32 cellular contexts compared by ENCODE assay signal in genomic region chr5:137688248-137688840, GRCh38. TPM values are rescaled to one million over a fixed set of nuclear protein-coding genes. Genes with fewer than 3 reads are reported as not detected.
DNase-seq lines count a peak whose midpoint lies in the region; ATAC-seq and TF ChIP-seq lines count a peak whose summit lies in the region.
"Had no signal": no experiment of that assay in that cellular context is flagged by ENCODE, and none has a peak within 500 bp of the region (broad histone marks: within the 10 kb centered on the region; RNA-seq: fewer than 3 reads in every experiment).

No MANE protein-coding gene starts in this region.

- H3K27me3 Mint-ChIP-seq in endothelial cell (ENCODE audit: unreplicated experiment) = peaks cover 14% of the 10 kb centered on the region
- H3K27me3 Mint-ChIP-seq in CD4-positive, alpha-beta memory T cell = no peaks in the 10 kb centered on the region
- H3K27me3 Mint-ChIP-seq: activated naive CD8-positive, alpha-beta T cell; stimulated activated naive CD8-positive, alpha-beta T cell treated with anti-CD3 and anti-CD28 coated beads, Interleukin-15, amount 100 ng/mL, for 72 hours had no signal

- H3K4me1 Mint-ChIP-seq in endothelial cell (ENCODE audit: unreplicated experiment) = peaks cover 57% of the 10 kb centered on the region
- H3K4me1 Mint-ChIP-seq in CD4-positive, alpha-beta memory T cell = peaks cover 6 to 11% (median 8%) of the 10 kb centered on the region in 4 donors
- H3K4me1 Mint-ChIP-seq: neural progenitor cell had no signal

- no peak overlapping the region for H3K4me3 ChIP-seq in osteoblast (ENCODE audit: insufficient read depth, low read length)
- no peak overlapping the region for H3K4me3 ChIP-seq in CD4-positive, alpha-beta memory T cell (ENCODE audit: low read length in 2 of 2)
- H3K4me3 ChIP-seq: colonic mucosa, neural progenitor cell, Peyer's patch, spleen, vagina had no signal

- POLR2A ChIA-PET in CD4-positive, alpha-beta memory T cell (lab: Charles Lee; ENCODE audit: partially characterized antibody) = no interaction called here

- H3K27ac Mint-ChIP-seq in endothelial cell (ENCODE audit: unreplicated experiment) = peak overlapping the region; percentile 81
- H3K27ac Mint-ChIP-seq in CD4-positive, alpha-beta memory T cell = no peak overlapping the region
- H3K27ac Mint-ChIP-seq: activated CD8-positive, alpha-beta T cell treated with anti-CD3 and anti-CD28 coated beads, Interleukin-2, amount 10 ng/mL, durations not matched to agents 7 days and 5 days; activated naive CD8-positive, alpha-beta T cell; activated T-helper 2 cell treated with anti-CD3 and anti-CD28 coated beads, Interferon-gamma antibody, Interleukin-2, Interleukin-4, amounts not matched to agents 10 μg/mL and 5 μg/mL and 100 μg/mL, durations not matched to agents 14 hours and 24 hours and 36 hours; neural progenitor cell; stimulated activated naive CD8-positive, alpha-beta T cell treated with anti-CD3 and anti-CD28 coated beads, Interleukin-15, amount 100 ng/mL, for 72 hours; T-helper 2 cell treated with Interferon-gamma antibody and Interleukin-4, amounts not matched to agents 5 μg/mL and 100 μg/mL, for 36 hours had no signal

- ATAC-seq in GM19395 (IDR thresholded peaks at IDR 0.05; ENCODE audit: unreplicated experiment) = no peak
- ATAC-seq: activated CD8-positive, alpha-beta T cell treated with anti-CD3 and anti-CD28 coated beads, Interleukin-2, amount 10 ng/mL, durations not matched to agents 7 days and 5 days; left lobe of liver; stimulated activated naive CD8-positive, alpha-beta T cell treated with anti-CD3 and anti-CD28 coated beads, Interleukin-15, amount 100 ng/mL, for 72 hours had no signal

- H3K36me3 Mint-ChIP-seq in endothelial cell (ENCODE audit: low read depth, unreplicated experiment) = peaks cover 65% of the 10 kb centered on the region
- peaks cover 39 to 54% of the 10 kb centered on the region in 2 donors for H3K36me3 Mint-ChIP-seq in CD4-positive, alpha-beta memory T cell

- TF ChIP-seq CTCF in endothelial cell (IDR thresholded peaks at IDR 0.05; ENCODE audit: unreplicated experiment) (no peak), osteoblast (IDR thresholded peaks at IDR 0.05; ENCODE audit: extremely low read depth, low read depth, low read length) (no peak), GM10266 (IDR thresholded peaks at IDR 0.05; ENCODE audit: control insufficient read depth, insufficient read depth, low read depth, missing control alignments) (no peak)

- peak; percentile 20 for DNase-seq in DMS 273 treated with DMSO at 0.1 percent for 48 hours (lab: John Stamatoyannopoulos, UW)
- peak; percentile 11 for DNase-seq in LHCN-M2 (ENCODE audit: low read depth)
- DNase-seq in endothelial cell (ENCODE audit: low spot score) = no peak
- DNase-seq in osteoblast (ENCODE audit: insufficient read length, low spot score, missing footprints) = peak; percentile 30
- DNase-seq in CD4-positive, alpha-beta memory T cell = no peak
- no peak for DNase-seq in GM10266 (ENCODE audit: extremely low spot score)
- no peak for DNase-seq in NAMALWA (ENCODE audit: low spot score)
- DNase-seq: activated CD4-positive, alpha-beta T cell treated with anti-CD3 and anti-CD28 coated beads for 4 hours; activated CD8-positive, alpha-beta T cell treated with anti-CD3 and anti-CD28 coated beads, Interleukin-2, amount 10 ng/mL, durations not matched to agents 7 days and 5 days; colonic mucosa; COR-L47; DMS79; effector CD8-positive, alpha-beta T cell; mesendoderm; NCI-H1436; NCI-H2081; NCI-H345; NCI-H69; Peyer's patch; posterior cingulate gyrus; right cardiac atrium; SIG-M5; spleen; stimulated activated naive CD8-positive, alpha-beta T cell treated with anti-CD3 and anti-CD28 coated beads, Interleukin-15, amount 100 ng/mL, for 72 hours had no signal

- no peaks in the 10 kb centered on the region for H3K9me3 Mint-ChIP-seq in endothelial cell (ENCODE audit: unreplicated experiment)
- peaks cover 0 to 3% (median 0%) of the 10 kb centered on the region in 8 donors for H3K9me3 Mint-ChIP-seq in CD4-positive, alpha-beta memory T cell
- H3K9me3 Mint-ChIP-seq: activated T-helper 2 cell treated with anti-CD3 and anti-CD28 coated beads, Interferon-gamma antibody, Interleukin-2, Interleukin-4, amounts not matched to agents 10 μg/mL and 5 μg/mL and 100 μg/mL, durations not matched to agents 14 hours and 24 hours and 36 hours; neural progenitor cell; stimulated activated naive CD8-positive, alpha-beta T cell treated with anti-CD3 and anti-CD28 coated beads, Interleukin-15, amount 100 ng/mL, for 72 hours; T-helper 2 cell treated with Interferon-gamma antibody and Interleukin-4, amounts not matched to agents 5 μg/mL and 100 μg/mL, for 36 hours had no signal

- CTCF ChIA-PET in CD4-positive, alpha-beta memory T cell (lab: Charles Lee; ENCODE audit: partially characterized antibody) = interaction anchor here (0.8 to 1.2 kb wide), 3 partner anchors 12 to 54 kb away, joined by 3 to 4 read pairs (median 3); no protein-coding TSS in a partner anchor

- no peaks in the 10 kb centered on the region for H3K27me3 ChIP-seq in osteoblast (ENCODE audit: insufficient read depth, low read length)
- H3K27me3 ChIP-seq in CD4-positive, alpha-beta memory T cell (ENCODE audit: insufficient read depth, low read length) = no peaks in the 10 kb centered on the region
- H3K27me3 ChIP-seq: colonic mucosa, neural progenitor cell, Peyer's patch, spleen, vagina had no signal

- H3K9me3 ChIP-seq in osteoblast (ENCODE audit: low read depth, low read length) = no peaks in the 10 kb centered on the region
- no peaks in the 10 kb centered on the region for H3K9me3 ChIP-seq in CD4-positive, alpha-beta memory T cell (ENCODE audit: control insufficient read depth in 1 of 2, low read length in 2 of 2)
- H3K9me3 ChIP-seq: colonic mucosa, Peyer's patch, vagina had no signal

- no peaks in the 10 kb centered on the region for H3K79me2 ChIP-seq in osteoblast (ENCODE audit: insufficient read depth, low read length)

- no peak overlapping the region for H3K27ac ChIP-seq in osteoblast (ENCODE audit: low read depth, low read length)
- no peak overlapping the region for H3K27ac ChIP-seq in CD4-positive, alpha-beta memory T cell (ENCODE audit: low read depth, low read length)
- H3K27ac ChIP-seq: colonic mucosa, epithelial cell of prostate, neural progenitor cell, Peyer's patch, spleen, vagina had no signal

- intact Hi-C loops in CD4-positive, alpha-beta memory T cell (cut with micrococcal nuclease) = no loop called here

- no peaks in the 10 kb centered on the region for H3K36me3 ChIP-seq in osteoblast (ENCODE audit: insufficient read depth, low read length)
- H3K36me3 ChIP-seq in CD4-positive, alpha-beta memory T cell (ENCODE audit: insufficient read depth, low read length) = peaks cover 7% of the 10 kb centered on the region
- H3K36me3 ChIP-seq: colonic mucosa, neural progenitor cell, Peyer's patch had no signal

- peak overlapping the region; percentile 76 for H3K4me3 Mint-ChIP-seq in endothelial cell (ENCODE audit: unreplicated experiment)
- H3K4me3 Mint-ChIP-seq in CD4-positive, alpha-beta memory T cell = no peak overlapping the region
- H3K4me3 Mint-ChIP-seq: activated CD8-positive, alpha-beta T cell treated with anti-CD3 and anti-CD28 coated beads, Interleukin-2, amount 10 ng/mL, durations not matched to agents 7 days and 5 days; activated naive CD8-positive, alpha-beta T cell; neural progenitor cell; stimulated activated naive CD8-positive, alpha-beta T cell treated with anti-CD3 and anti-CD28 coated beads, Interleukin-15, amount 100 ng/mL, for 72 hours; T-helper 2 cell treated with Interferon-gamma antibody and Interleukin-4, amounts not matched to agents 5 μg/mL and 100 μg/mL, for 36 hours had no signal

- no peak overlapping the region for H2AFZ ChIP-seq in osteoblast (ENCODE audit: low read length)
- H2AFZ ChIP-seq: neural progenitor cell had no signal

- no peaks in the 10 kb centered on the region for H3K4me1 ChIP-seq in osteoblast (ENCODE audit: insufficient read depth, low read length)
- H3K4me1 ChIP-seq in CD4-positive, alpha-beta memory T cell (ENCODE audit: insufficient read depth, low read length) = peaks cover under 1% of the 10 kb centered on the region
- H3K4me1 ChIP-seq: colonic mucosa, neural progenitor cell, Peyer's patch, vagina had no signal

- no peak overlapping the region for H3K4me2 ChIP-seq in osteoblast (ENCODE audit: insufficient read depth, low read length)
- H3K4me2 ChIP-seq: neural progenitor cell had no signal

- H4K20me1 ChIP-seq in osteoblast (ENCODE audit: insufficient read depth, low read length) = peaks cover 5% of the 10 kb centered on the region

RNA-seq across cellular contexts. Expression of gene KLHL3, which starts 47.5 kb away (rescaled TPM):
- total RNA-seq in LHCN-M2 (2014; rRNA removed) (0.19 and 0.34 TPM in 2 replicates), endothelial cell (ENCODE audit: unreplicated experiment) (200 TPM), osteoblast (6.2 and 7.1 TPM in 2 replicates)
- 0.11 TPM for polyA plus RNA-seq in LHCN-M2 (2012)
- 10 to 100 TPM; 22.0 to 25.9 TPM for total RNA-seq in CD4-positive, alpha-beta memory T cell
- polyA plus RNA-seq in CD4-positive, alpha-beta memory T cell = 1 to 10 TPM; 2.2 to 3.1 TPM

Comparison
In these comparisons a context has a peak if more than half of its experiments do, and no peak if none do; other contexts are left out.
1. DNase-seq: peak in DMS 273 treated with DMSO at 0.1 percent for 48 hours (single experiment), LHCN-M2 (single experiment) and osteoblast (single experiment); none in endothelial cell (single experiment), CD4-positive, alpha-beta memory T cell (0 of 5), GM10266 (single experiment) and NAMALWA (single experiment).